8 cellular contexts compared by ENCODE assay signal in genomic region chr11:102451693-102452460, GRCh38.
DNase-seq lines count a peak whose midpoint lies in the region; ATAC-seq and TF ChIP-seq lines count a peak whose summit lies in the region.

No MANE protein-coding gene starts in this region.

- H3K36me3 ChIP-seq in WERI-Rb-1, result peaks cover 24% of the 10 kb centered on the region

- H3K4me3 ChIP-seq in WERI-Rb-1 (ENCODE audit: low read depth, low read length) (peak overlapping the region; percentile 95), cardiac fibroblast (replicated peaks in 1 of 2; ENCODE audit: low read depth in 2 of 2, low read length in 2 of 2) (peak overlapping the region; percentile 87 to 89)

- peak; percentile 75 for ATAC-seq in HG02798 (IDR thresholded peaks at IDR 0.05; ENCODE audit: poor library complexity, unreplicated experiment)

- H3K9me3 ChIP-seq in WERI-Rb-1 (ENCODE audit: severe bottlenecking), result no peaks in the 10 kb centered on the region

- TF ChIP-seq CTCF in WERI-Rb-1 (IDR thresholded peaks at IDR 0.05; ENCODE audit: low read depth, low read length) (peak; percentile 24; the same call in 1 of the 2 replicates), cardiac fibroblast (IDR thresholded peaks at IDR 0.05; ENCODE audit: low read depth, low read length) (no peak)

- H3K27ac ChIP-seq in WERI-Rb-1, result peak overlapping the region; percentile 93

- DNase-seq in NCI-H1436 (lab: John Stamatoyannopoulos, UW) (peak; percentile 23), NCI-H1436 treated with DMSO at 0.1 percent for 48 hours (lab: John Stamatoyannopoulos, UW) (no peak), NCI-H146 (lab: John Stamatoyannopoulos, UW) (peak; percentile 55), WERI-Rb-1 (peak; percentile 41), cardiac fibroblast (ENCODE audit: low read depth in 2 of 2) (peak; percentile 36 to 55), kidney glomerular epithelial cell (lab: John Stamatoyannopoulos, UW) (peak; percentile 53)
- peak; percentile 61 to 62 for DNase-seq in stimulated activated CD4-positive, alpha-beta T cell treated with anti-CD3 and anti-CD28 coated beads, Interleukin-1b, Interleukin-23, amount 100 ng/mL, for 4 hours (ENCODE audit: low read depth in 2 of 2)

- H3K27me3 ChIP-seq in WERI-Rb-1 (ENCODE audit: insufficient read depth, low read depth, severe bottlenecking), result no peaks in the 10 kb centered on the region
